In genomic region chr21:43802713-43803313, GRCh38 we compare ENCODE assay signal across 22 cellular contexts. TPM values are rescaled to one million over a fixed set of nuclear protein-coding genes. Genes with fewer than 3 reads are reported as not detected.
A peak's percentile ranks its signal among the peaks of the same experiment; 100 is the strongest.
DNase-seq lines count a peak whose midpoint lies in the region; ATAC-seq, FAIRE-seq and TF ChIP-seq lines count a peak whose summit lies in the region.
"Had no signal": no experiment of that assay in that cellular context is flagged by ENCODE, and none has a peak within 500 bp of the region (broad histone marks: within the 10 kb centered on the region; RNA-seq: fewer than 3 reads in every experiment).

No MANE protein-coding gene starts in this region.

- TF ChIP-seq POLR2A in K562 (conservative IDR thresholded peaks at IDR 0.05) (peak; percentile 33; the same call in 1 of the 2 replicates), spleen (IDR thresholded peaks at IDR 0.05) (no peak)

- H3K27ac Mint-ChIP-seq in activated T-cell treated with anti-CD3 and anti-CD28 coated beads, Interleukin-2, amount 50 U/mL, for 24 hours = peak overlapping the region; percentile 59
- no peak overlapping the region for H3K27ac Mint-ChIP-seq in GM23338
- no peak overlapping the region for H3K27ac Mint-ChIP-seq in T-cell
- H3K27ac Mint-ChIP-seq: H9 had no signal

- no peaks in the 10 kb centered on the region for H3K27me3 ChIP-seq in GM23338 (ENCODE audit: insufficient read depth)
- no peaks in the 10 kb centered on the region for H3K27me3 ChIP-seq in K562 (ENCODE audit: control insufficient read depth in 2 of 2, insufficient read depth in 2 of 2, low read length in 2 of 2)
- no peaks in the 10 kb centered on the region for H3K27me3 ChIP-seq in spleen (replicated peaks in 1 of 7)

- peaks cover 4% of the 10 kb centered on the region for H3K9me1 ChIP-seq in K562 (ENCODE audit: control insufficient read depth, insufficient read depth, low read length)

- no peak for ATAC-seq in activated T-cell treated with anti-CD3 and anti-CD28 coated beads, Interleukin-2, amount 50 U/mL, for 4 hours
- ATAC-seq in GM23338 = no peak
- no peak for ATAC-seq in K562
- no peak for ATAC-seq in T-cell (replicated peaks in 1 of 4)

- intact Hi-C loops in K562 (cut with micrococcal nuclease) (no loop called here), spleen (cut with DNase I; ENCODE audit: low total_unique reads) (no loop called here)

- no peak for TF ChIP-seq RAD21 in K562 (CRISPR knock-in tag; conservative IDR thresholded peaks at IDR 0.05 in 1 of 2, IDR thresholded peaks at IDR 0.05 in 1 of 2)

- no peak overlapping the region for H3K4me3 Mint-ChIP-seq in activated T-cell treated with anti-CD3 and anti-CD28 coated beads, Interleukin-2, amount 50 U/mL, for 24 hours
- no peak overlapping the region for H3K4me3 Mint-ChIP-seq in activated T-cell treated with anti-CD3 and anti-CD28 coated beads, Interleukin-2, amount 50 U/mL, for 4 hours
- H3K4me3 Mint-ChIP-seq in GM23338 = no peak overlapping the region
- H3K4me3 Mint-ChIP-seq in T-cell = no peak overlapping the region
- H3K4me3 Mint-ChIP-seq: H9 had no signal

- CTCF ChIA-PET in K562 (lab: Yijun Ruan, JAX; ENCODE audit: low intra/inter-chr PET ratio) = no interaction called here
- CTCF ChIA-PET in T-cell (lab: Charles Lee) = no interaction called here

- no peak for FAIRE-seq in K562 (lab: Jason Lieb, UNC)
- FAIRE-seq: RCC 7860 had no signal

- POLR2A ChIA-PET in K562 (lab: Yijun Ruan, JAX) = interaction anchor here (0.7 to 2.6 kb wide), 3 partner anchors 9 to 16 kb away, joined by 4 to 11 read pairs (median 6); partner anchors contain the start of gene RRP1
- POLR2A ChIA-PET in T-cell (lab: Charles Lee) = no interaction called here

- no peak overlapping the region for H3K4me3 ChIP-seq in GM23338
- H3K4me3 ChIP-seq in K562 = no peak overlapping the region
- no peak overlapping the region for H3K4me3 ChIP-seq in spleen

- 90% methylated on average over 14 of the region's 14 CpGs for WGBS in K562 (ENCODE audit: insufficient coverage, low coverage, missing lambda C conversion rate)
- 83 to 92% (median 91%) methylated on average over 13 to 14 of the region's 14 CpGs for WGBS in spleen, 5 donors

- H3K9me3 Mint-ChIP-seq in activated T-cell treated with anti-CD3 and anti-CD28 coated beads, Interleukin-2, amount 50 U/mL, for 24 hours = no peaks in the 10 kb centered on the region
- no peaks in the 10 kb centered on the region for H3K9me3 Mint-ChIP-seq in activated T-cell treated with anti-CD3 and anti-CD28 coated beads, Interleukin-2, amount 50 U/mL, for 4 hours
- H3K9me3 Mint-ChIP-seq in GM23338 (no peaks in the 10 kb centered on the region), T-cell (no peaks in the 10 kb centered on the region)
- H3K9me3 Mint-ChIP-seq: H9 had no signal

- H3F3A ChIP-seq in GM23338 (replicated peaks; ENCODE audit: low read depth) = 0 out of 2 replicates have a peak, but pooled peaks cover 3% of the 10 kb centered on the region

- H3K9me3 ChIP-seq in K562 (replicated peaks; ENCODE audit: control insufficient read depth, insufficient read depth, low read depth, low read length) = no peaks in the 10 kb centered on the region
- H3K9me3 ChIP-seq in spleen = no peaks in the 10 kb centered on the region

- no peak for TF ChIP-seq EP300 in K562 (IDR thresholded peaks at IDR 0.05; ENCODE audit: low read length)

- no peak for TF ChIP-seq CTCF in GM23338 (conservative IDR thresholded peaks at IDR 0.05; ENCODE audit: low read depth in 2 of 2)
- TF ChIP-seq CTCF in K562 (IDR thresholded peaks at IDR 0.05 in 2 of 3, conservative IDR thresholded peaks at IDR 0.05 in 1 of 3; ENCODE audit: insufficient read depth in 2 of 3, low read depth in 1 of 3, low read length in 3 of 3) = no peak
- no peak for TF ChIP-seq CTCF in spleen (IDR thresholded peaks at IDR 0.05 in 8 of 11, conservative IDR thresholded peaks at IDR 0.05 in 3 of 11)

- peaks cover 8% of the 10 kb centered on the region; the same call in 1 of the 2 replicates for H3K36me3 ChIP-seq in GM23338 (ENCODE audit: insufficient read depth)
- peaks cover 88% of the 10 kb centered on the region; the same call in 2 of the 3 replicates for H3K36me3 ChIP-seq in K562 (ENCODE audit: control insufficient read depth, insufficient read depth, low read length)
- H3K36me3 ChIP-seq in spleen = peaks cover 0 to 80% (median 66%) of the 10 kb centered on the region in 6 donors

- H3K27ac ChIP-seq in GM23338 (ENCODE audit: low read depth) (no peak overlapping the region), K562 (ENCODE audit: extremely low read depth, low read depth, low read length) (no peak overlapping the region), spleen (no peak overlapping the region)
- H3K27ac ChIP-seq: C4-2B, HL-60 had no signal

- H3K9ac ChIP-seq in K562 (ENCODE audit: insufficient read depth in 1 of 2, low read depth in 2 of 2, low read length in 2 of 2) = peak overlapping the region in 1 of 2 experiments; percentile 79; a peak in 2 of 4 replicates

- H3K4me2 ChIP-seq in GM23338 (no peak overlapping the region), K562 (ENCODE audit: insufficient read depth, low read length) (no peak overlapping the region)

- H3K4me1 ChIP-seq in GM23338 (ENCODE audit: insufficient read depth) = no peaks in the 10 kb centered on the region
- peaks cover 10 to 52% of the 10 kb centered on the region in 2 experiments; a peak in 4 of 5 replicates for H3K4me1 ChIP-seq in K562 (replicated peaks in 1 of 2; ENCODE audit: control insufficient read depth in 2 of 2, insufficient read depth in 2 of 2, low read length in 2 of 2)
- peaks cover 0 to 36% (median 23%) of the 10 kb centered on the region in 6 donors for H3K4me1 ChIP-seq in spleen

- no peaks in the 10 kb centered on the region for H3K27me3 Mint-ChIP-seq in activated T-cell treated with anti-CD3 and anti-CD28 coated beads, Interleukin-2, amount 50 U/mL, for 24 hours
- no peaks in the 10 kb centered on the region for H3K27me3 Mint-ChIP-seq in activated T-cell treated with anti-CD3 and anti-CD28 coated beads, Interleukin-2, amount 50 U/mL, for 4 hours (ENCODE audit: low read depth)
- H3K27me3 Mint-ChIP-seq in GM23338 (ENCODE audit: insufficient read depth, low read depth, poor library complexity) (peaks cover 16% of the 10 kb centered on the region), T-cell (no peaks in the 10 kb centered on the region)

- no peaks in the 10 kb centered on the region; the same call in 1 of the 2 replicates for H4K20me1 ChIP-seq in GM23338 (replicated peaks; ENCODE audit: insufficient read depth)
- H4K20me1 ChIP-seq in K562 (replicated peaks; ENCODE audit: control insufficient read depth, insufficient read depth, low read length) = peaks cover 5% of the 10 kb centered on the region; the same call in 1 of the 2 replicates

- no peak for DNase-seq in activated T-cell treated with anti-CD3 and anti-CD28 coated beads, Interleukin-2, amount 50 U/mL, for 24 hours
- DNase-seq in activated T-cell treated with anti-CD3 and anti-CD28 coated beads, Interleukin-2, amount 50 U/mL, for 4 hours = no peak
- DNase-seq in GM23338 (ENCODE audit: low spot score) (no peak), K562 (ENCODE audit: extremely low read depth in 1 of 4, low spot score in 3 of 4) (no peak), spleen (peak; percentile 68), dermis blood vessel endothelial cell (no peak), T-cell (no peak), CD1c-positive myeloid dendritic cell (ENCODE audit: extremely low spot score) (no peak)
- DNase-seq: 8988T, EL, GF-D8, H9, MV-4-11, NCI-H1105 treated with DMSO at 0.1 percent for 48 hours, NCI-H2029 treated with DMSO at 0.1 percent for 48 hours, NCI-H2171, NCI-H524 treated with DMSO at 0.1 percent for 48 hours, OCI-M1, Right ventricle myocardium superior had no signal

- no TSS peak for BruUV-seq in K562 (replicated peaks; lab: Mats Ljungman, UMichigan)

- H2AFZ ChIP-seq in GM23338 (no peak overlapping the region), K562 (ENCODE audit: low read depth, low read length) (no peak overlapping the region)

- no peaks in the 10 kb centered on the region for H3K79me2 ChIP-seq in GM23338 (replicated peaks; ENCODE audit: insufficient read depth)
- H3K79me2 ChIP-seq in K562 (ENCODE audit: control insufficient read depth, insufficient read depth, low read length) = no peaks in the 10 kb centered on the region

- in situ Hi-C loops in K562 (cut with MboI) = no loop called here

- no peaks in the 10 kb centered on the region for H3K9me2 ChIP-seq in GM23338 (ENCODE audit: insufficient read depth)

- H3K4me1 Mint-ChIP-seq in activated T-cell treated with anti-CD3 and anti-CD28 coated beads, Interleukin-2, amount 50 U/mL, for 24 hours (ENCODE audit: low read depth) = no peaks in the 10 kb centered on the region
- peaks cover 2% of the 10 kb centered on the region for H3K4me1 Mint-ChIP-seq in activated T-cell treated with anti-CD3 and anti-CD28 coated beads, Interleukin-2, amount 50 U/mL, for 4 hours (ENCODE audit: low read depth)
- H3K4me1 Mint-ChIP-seq in GM23338 (no peaks in the 10 kb centered on the region), T-cell (peaks cover 0 to 5% (median 0%) of the 10 kb centered on the region in 3 donors)
- H3K4me1 Mint-ChIP-seq: H9 had no signal

- H3K36me3 Mint-ChIP-seq in activated T-cell treated with anti-CD3 and anti-CD28 coated beads, Interleukin-2, amount 50 U/mL, for 24 hours (ENCODE audit: low read depth) = peaks cover 92% of the 10 kb centered on the region
- peaks cover 38% of the 10 kb centered on the region for H3K36me3 Mint-ChIP-seq in activated T-cell treated with anti-CD3 and anti-CD28 coated beads, Interleukin-2, amount 50 U/mL, for 4 hours (ENCODE audit: insufficient read depth)
- H3K36me3 Mint-ChIP-seq in GM23338 (ENCODE audit: low read depth) (peaks cover 67% of the 10 kb centered on the region), T-cell (peaks cover 34% of the 10 kb centered on the region)

RNA-seq across cellular contexts. Expression of gene RRP1, which starts 13.4 kb away (rescaled TPM):
- total RNA-seq in activated T-cell treated with anti-CD3 and anti-CD28 coated beads, Interleukin-2, amount 50 U/mL, for 4 hours = 100 to 1,000 TPM; 132 to 139 (median 136) TPM
- total RNA-seq in GM23338 (2014; rRNA removed; shearing (Covaris generic)) = 54.6 and 63.5 TPM in 2 replicates
- polyA plus RNA-seq in GM23338 (2016; fragmentation: Nextera tagmentation; extraction: Ambion mirVana) (33.2 and 36.5 TPM in 2 replicates), K562 (2011; rRNA removed) (38.0 and 47.3 TPM in 2 replicates), K562 (2014; fragmentation: Illumina TruSeq; extraction: Trizol) (79.7 and 97.5 TPM in 2 replicates), K562 (2014; fragmentation: Nextera tagmentation; extraction: Ambion mirVana) (1 to 10 TPM in 1 of 2 experiments, under 1 TPM in 1; 0.89 to 1.8 TPM), K562 (2014; rRNA removed) (60.2 and 64.7 TPM in 2 replicates), spleen (10 to 100 TPM; 12.6 to 18.8 (median 15.8) TPM)
- 200 and 398 TPM in 2 replicates for total RNA-seq in K562 (2011; cell fraction: chromatin; rRNA removed; ENCODE audit: low replicate concordance)
- 176 and 196 TPM in 2 replicates for total RNA-seq in K562 (2011; cell fraction: nucleolus; rRNA removed)
- 186 and 220 TPM in 2 replicates for total RNA-seq in K562 (2011; cell fraction: nucleoplasm; rRNA removed)
- total RNA-seq in K562 (2014; rRNA removed) (68.6 and 84.3 TPM in 2 replicates), K562 (2014; rRNA removed; fragmentation: Illumina TruSeq; extraction: Trizol) (40.5 and 48.5 TPM in 2 replicates), K562 (2015; rRNA removed; fragmentation: Illumina TruSeq; extraction: Trizol) (51.6 and 52.9 TPM in 2 replicates), K562 (2021) (89.1 and 105 TPM in 2 replicates), spleen (10 to 100 TPM; 11.5 to 26.9 (median 20.5) TPM), dermis blood vessel endothelial cell (18.4 and 22.7 TPM in 2 replicates), T-cell (10 to 100 TPM; 24.0 to 30.9 (median 28.1) TPM)
- polyA plus RNA-seq in K562 (2011; cell fraction: cytosol; rRNA removed) = 22.9 and 23.5 TPM in 2 replicates
- polyA plus RNA-seq in K562 (2011; cell fraction: nucleus; rRNA removed) = 233 and 286 TPM in 2 replicates
- polyA plus RNA-seq in K562 (2012) = 35.6 and 62.2 TPM in 2 replicates
- polyA minus RNA-seq in K562 (2011; rRNA and poly(A)+ RNA removed) = 23.9 and 28.6 TPM in 2 replicates
- polyA minus RNA-seq in K562 (2011; cell fraction: cytosol; rRNA and poly(A)+ RNA removed) = 20.8 and 22.0 TPM in 2 replicates
- 66.5 and 104 TPM in 2 replicates for polyA minus RNA-seq in K562 (2011; cell fraction: nucleus; rRNA and poly(A)+ RNA removed)

RNA-seq across cellular contexts. Expression of gene CSTB, which starts 26.7 kb away (rescaled TPM):
- total RNA-seq in activated T-cell treated with anti-CD3 and anti-CD28 coated beads, Interleukin-2, amount 50 U/mL, for 4 hours = 10 to 100 TPM; 17.7 to 26.9 (median 24.5) TPM
- total RNA-seq in GM23338 (2014; rRNA removed; shearing (Covaris generic)) = 10.0 and 10.1 TPM in 2 replicates
- 142 and 147 TPM in 2 replicates for polyA plus RNA-seq in GM23338 (2016; fragmentation: Nextera tagmentation; extraction: Ambion mirVana)
- 10.6 and 21.9 TPM in 2 replicates for total RNA-seq in K562 (2011; cell fraction: chromatin; rRNA removed; ENCODE audit: low replicate concordance)
- total RNA-seq in K562 (2011; cell fraction: nucleolus; rRNA removed) = 19.5 and 22.0 TPM in 2 replicates
- 18.3 and 24.3 TPM in 2 replicates for total RNA-seq in K562 (2011; cell fraction: nucleoplasm; rRNA removed)
- 23.1 and 29.0 TPM in 2 replicates for total RNA-seq in K562 (2014; rRNA removed)
- total RNA-seq in K562 (2014; rRNA removed; fragmentation: Illumina TruSeq; extraction: Trizol) = 20.8 and 21.1 TPM in 2 replicates
- 31.7 and 34.9 TPM in 2 replicates for total RNA-seq in K562 (2015; rRNA removed; fragmentation: Illumina TruSeq; extraction: Trizol)
- 43.5 and 48.1 TPM in 2 replicates for total RNA-seq in K562 (2021)
- 46.6 and 58.0 TPM in 2 replicates for polyA plus RNA-seq in K562 (2011; rRNA removed)
- 74.4 and 80.8 TPM in 2 replicates for polyA plus RNA-seq in K562 (2011; cell fraction: cytosol; rRNA removed)
- polyA plus RNA-seq in K562 (2011; cell fraction: nucleus; rRNA removed) = 36.5 and 43.3 TPM in 2 replicates
- polyA plus RNA-seq in K562 (2012) = 76.9 and 118 TPM in 2 replicates
- polyA plus RNA-seq in K562 (2014; fragmentation: Illumina TruSeq; extraction: Trizol) = 64.2 and 79.8 TPM in 2 replicates
- 10 to 100 TPM; 12.4 to 17.1 TPM for polyA plus RNA-seq in K562 (2014; fragmentation: Nextera tagmentation; extraction: Ambion mirVana)
- polyA plus RNA-seq in K562 (2014; rRNA removed) = 65.0 and 67.8 TPM in 2 replicates
- polyA minus RNA-seq in K562 (2011; rRNA and poly(A)+ RNA removed) = 33.5 and 37.4 TPM in 2 replicates
- polyA minus RNA-seq in K562 (2011; cell fraction: cytosol; rRNA and poly(A)+ RNA removed) = 14.2 and 21.7 TPM in 2 replicates
- 9.0 and 14.1 TPM in 2 replicates for polyA minus RNA-seq in K562 (2011; cell fraction: nucleus; rRNA and poly(A)+ RNA removed)
- 10 to 100 TPM; 10.5 to 36.6 (median 28.6) TPM for total RNA-seq in spleen
- 10 to 100 TPM; 39.6 to 93.8 (median 48.5) TPM for polyA plus RNA-seq in spleen
- total RNA-seq in dermis blood vessel endothelial cell = 6.3 and 8.5 TPM in 2 replicates
- 10 to 100 TPM; 19.0 to 34.7 (median 25.9) TPM for total RNA-seq in T-cell
